In genomic region chr11:65641233-65642013, GRCh38 we compare ENCODE assay signal across 11 cellular contexts. TPM values are rescaled to one million over a fixed set of nuclear protein-coding genes. Genes with fewer than 3 reads are reported as not detected.
DNase-seq lines count a peak whose midpoint lies in the region; ATAC-seq lines count a peak whose summit lies in the region.
"Had no signal": no experiment of that assay in that cellular context is flagged by ENCODE, and none has a peak within 500 bp of the region (broad histone marks: within the 10 kb centered on the region; RNA-seq: fewer than 3 reads in every experiment).

No MANE protein-coding gene starts in this region.

- no peak for ATAC-seq in natural killer cell treated with Interleukin-12 subunit alpha and Interleukin-12 subunit beta and Interleukin-15 and Interleukin-18, amount 100 ng/mL, for 72 hours
- ATAC-seq in HG03571 (IDR thresholded peaks at IDR 0.05; ENCODE audit: unreplicated experiment), result no peak
- ATAC-seq in HG03175 (IDR thresholded peaks at IDR 0.05; ENCODE audit: unreplicated experiment), result no peak

- no peak for DNase-seq in natural killer cell treated with Interleukin-12 subunit alpha and Interleukin-12 subunit beta and Interleukin-15 and Interleukin-18, amount 100 ng/mL, for 72 hours (ENCODE audit: low spot score)
- DNase-seq in DMS153 treated with DMSO at 0.1 percent for 48 hours (lab: John Stamatoyannopoulos, UW; ENCODE audit: unreplicated experiment) (no peak), LoVo (ENCODE audit: low spot score) (no peak)
- DNase-seq: COR-L47 had no signal

- H3K36me3 ChIP-seq in BLaER1 (peaks cover 61% of the 10 kb centered on the region), HUES6 (ENCODE audit: control insufficient read depth, insufficient read depth, low read length) (peaks cover 9% of the 10 kb centered on the region)
- H3K36me3 ChIP-seq: cardiac muscle cell had no signal

- H3K36me3 Mint-ChIP-seq in natural killer cell treated with Interleukin-12 subunit alpha and Interleukin-12 subunit beta and Interleukin-15 and Interleukin-18, amount 100 ng/mL, for 72 hours, result no peaks in the 10 kb centered on the region

- peak overlapping the region; percentile 89 for H3K4me2 ChIP-seq in BLaER1

- peak overlapping the region; percentile 78 for H3K4me3 ChIP-seq in BLaER1
- peak overlapping the region; percentile 67 for H3K4me3 ChIP-seq in HUES6 (ENCODE audit: low read depth, low read length)
- H3K4me3 ChIP-seq: cardiac muscle cell had no signal

- H3K4me1 Mint-ChIP-seq in natural killer cell treated with Interleukin-12 subunit alpha and Interleukin-12 subunit beta and Interleukin-15 and Interleukin-18, amount 100 ng/mL, for 72 hours (ENCODE audit: low read depth in 2 of 2), result peaks cover 51 to 52% of the 10 kb centered on the region in 2 donors

- peak overlapping the region; percentile 88 for H3K9ac ChIP-seq in BLaER1
- H3K9ac ChIP-seq in HUES6 (ENCODE audit: low read length), result peak overlapping the region; percentile 27

- peak overlapping the region; percentile 98 for H3K27ac ChIP-seq in BLaER1
- H3K27ac ChIP-seq in HUES6 (ENCODE audit: low read depth, low read length), result no peak overlapping the region
- peak overlapping the region; percentile 65 for H3K27ac ChIP-seq in cingulate gyrus (ENCODE audit: low read depth, low read length)
- H3K27ac ChIP-seq: cardiac muscle cell, VCaP had no signal

- peak overlapping the region; percentile 95 to 96 for H3K27ac Mint-ChIP-seq in natural killer cell treated with Interleukin-12 subunit alpha and Interleukin-12 subunit beta and Interleukin-15 and Interleukin-18, amount 100 ng/mL, for 72 hours

- H4K20me1 ChIP-seq in BLaER1, result peaks cover 14% of the 10 kb centered on the region

- H3K4me1 ChIP-seq in BLaER1 (peaks cover 64% of the 10 kb centered on the region), HUES6 (ENCODE audit: control insufficient read depth, insufficient read depth, low read length) (peaks cover 30% of the 10 kb centered on the region)

- H3K9me3 Mint-ChIP-seq in natural killer cell treated with Interleukin-12 subunit alpha and Interleukin-12 subunit beta and Interleukin-15 and Interleukin-18, amount 100 ng/mL, for 72 hours, result no peaks in the 10 kb centered on the region

- no peaks in the 10 kb centered on the region for H3K27me3 Mint-ChIP-seq in natural killer cell treated with Interleukin-12 subunit alpha and Interleukin-12 subunit beta and Interleukin-15 and Interleukin-18, amount 100 ng/mL, for 72 hours

- H3K27me3 ChIP-seq in BLaER1 (no peaks in the 10 kb centered on the region), HUES6 (ENCODE audit: control insufficient read depth, insufficient read depth, low read length) (no peaks in the 10 kb centered on the region)
- H3K27me3 ChIP-seq: cardiac muscle cell had no signal

- H3K4me3 Mint-ChIP-seq in natural killer cell treated with Interleukin-12 subunit alpha and Interleukin-12 subunit beta and Interleukin-15 and Interleukin-18, amount 100 ng/mL, for 72 hours, result peak overlapping the region; percentile 88

- H3K9me3 ChIP-seq in BLaER1, result no peaks in the 10 kb centered on the region
- H3K9me3 ChIP-seq in HUES6 (ENCODE audit: control insufficient read depth, insufficient read depth, low read depth, low read length), result no peaks in the 10 kb centered on the region

RNA-seq across cellular contexts. Expression of gene SIPA1, which starts 3.5 kb away (rescaled TPM):
- 100 to 1,000 TPM; 139 to 140 TPM for total RNA-seq in natural killer cell treated with Interleukin-12 subunit alpha and Interleukin-12 subunit beta and Interleukin-15 and Interleukin-18, amount 100 ng/mL, for 72 hours

RNA-seq across cellular contexts. Expression of gene RELA, which starts 21.3 kb away (rescaled TPM):
- total RNA-seq in natural killer cell treated with Interleukin-12 subunit alpha and Interleukin-12 subunit beta and Interleukin-15 and Interleukin-18, amount 100 ng/mL, for 72 hours, result 10 to 100 TPM; 85.2 to 96.4 TPM

RNA-seq across cellular contexts. Expression of gene PCNX3, which starts 25.8 kb away (rescaled TPM):
- 10 to 100 TPM; 65.1 to 96.9 TPM for total RNA-seq in natural killer cell treated with Interleukin-12 subunit alpha and Interleukin-12 subunit beta and Interleukin-15 and Interleukin-18, amount 100 ng/mL, for 72 hours

RNA-seq across cellular contexts. Expression of gene MAP3K11, which starts 27.4 kb away (rescaled TPM):
- total RNA-seq in natural killer cell treated with Interleukin-12 subunit alpha and Interleukin-12 subunit beta and Interleukin-15 and Interleukin-18, amount 100 ng/mL, for 72 hours, result 10 to 100 TPM; 81.1 to 83.3 TPM

RNA-seq across cellular contexts. Expression of gene KCNK7, which starts 45.8 kb away (rescaled TPM):
- total RNA-seq in natural killer cell treated with Interleukin-12 subunit alpha and Interleukin-12 subunit beta and Interleukin-15 and Interleukin-18, amount 100 ng/mL, for 72 hours, result 1 to 10 TPM; 2.3 to 2.8 TPM
- total RNA-seq: cardiac muscle cell had no signal
